ENCODE assay signal across 19 cellular contexts in genomic region chr10:101577121-101577871, GRCh38. TPM values are rescaled to one million over a fixed set of nuclear protein-coding genes. Genes with fewer than 3 reads are reported as not detected.
DNase-seq lines count a peak whose midpoint lies in the region; ATAC-seq, FAIRE-seq and TF ChIP-seq lines count a peak whose summit lies in the region.
"Had no signal": no experiment of that assay in that cellular context is flagged by ENCODE, and none has a peak within 500 bp of the region (broad histone marks: within the 10 kb centered on the region; RNA-seq: fewer than 3 reads in every experiment).

No MANE protein-coding gene starts in this region.

- H3K9ac ChIP-seq in kidney (ENCODE audit: low read length in 2 of 2) = no peak overlapping the region

- H3K27ac ChIP-seq in right atrium auricular region (no peak overlapping the region), WERI-Rb-1 (peak overlapping the region; percentile 32; the same call in 1 of the 2 replicates), kidney (ENCODE audit: low read depth in 2 of 2, low read length in 2 of 2) (no peak overlapping the region), upper lobe of right lung (no peak overlapping the region)
- no peak overlapping the region for H3K27ac ChIP-seq in effector memory CD4-positive, alpha-beta T cell (ENCODE audit: insufficient read depth, low read length, poor library complexity, severe bottlenecking)

- H3K4me3 ChIP-seq in right atrium auricular region (no peak overlapping the region), WERI-Rb-1 (ENCODE audit: low read depth, low read length) (no peak overlapping the region), kidney (ENCODE audit: low read length in 2 of 2) (no peak overlapping the region), upper lobe of right lung (no peak overlapping the region)
- H3K4me3 ChIP-seq in effector memory CD4-positive, alpha-beta T cell (ENCODE audit: insufficient read depth, low read depth, low read length, poor library complexity, severe bottlenecking) = no peak overlapping the region
- H3K4me3 ChIP-seq: A549 had no signal

- ATAC-seq in left cardiac atrium = no peak
- ATAC-seq in upper lobe of right lung = no peak
- ATAC-seq: A549; CD8-positive, alpha-beta T cell had no signal

- no peak for FAIRE-seq in kidney (lab: Jason Lieb, UNC)
- FAIRE-seq: A549, D721Med, G401.6, GM12892, GM19239 had no signal

- H3K4me1 ChIP-seq in right atrium auricular region (no peaks in the 10 kb centered on the region), kidney (ENCODE audit: control insufficient read depth in 1 of 2, insufficient read depth in 1 of 2, low read depth in 1 of 2, low read length in 2 of 2) (no peaks in the 10 kb centered on the region), upper lobe of right lung (no peaks in the 10 kb centered on the region)
- no peaks in the 10 kb centered on the region for H3K4me1 ChIP-seq in effector memory CD4-positive, alpha-beta T cell (ENCODE audit: control insufficient read depth, insufficient read depth, low read length, poor library complexity, severe bottlenecking)

- H3K36me3 ChIP-seq in right atrium auricular region = peaks cover 24% of the 10 kb centered on the region
- peaks cover 5% of the 10 kb centered on the region for H3K36me3 ChIP-seq in WERI-Rb-1
- peaks cover 0 to 10% of the 10 kb centered on the region in 2 donors for H3K36me3 ChIP-seq in kidney (ENCODE audit: control insufficient read depth in 1 of 2, insufficient read depth in 2 of 2, low read length in 2 of 2)
- peaks cover 29% of the 10 kb centered on the region for H3K36me3 ChIP-seq in upper lobe of right lung
- H3K36me3 ChIP-seq in effector memory CD4-positive, alpha-beta T cell (ENCODE audit: control insufficient read depth, insufficient read depth, low read length) = peaks cover 27% of the 10 kb centered on the region

- no peak for TF ChIP-seq CTCF in right atrium auricular region (IDR thresholded peaks at IDR 0.05)
- no peak for TF ChIP-seq CTCF in WERI-Rb-1 (IDR thresholded peaks at IDR 0.05; ENCODE audit: low read depth, low read length)
- TF ChIP-seq CTCF in kidney (IDR thresholded peaks at IDR 0.05; ENCODE audit: borderline replicate concordance, extremely low read depth, insufficient read depth) = no peak
- TF ChIP-seq CTCF in upper lobe of right lung (IDR thresholded peaks at IDR 0.05) = no peak

- intact Hi-C loops in left cardiac atrium (cut with DNase I) = loop anchor here in 1 of 2 donors (10.0 kb wide), 1 partner anchor 412 kb away; no protein-coding TSS in a partner anchor
- intact Hi-C loops in kidney (cut with DNase I) = no loop called here
- intact Hi-C loops in upper lobe of right lung (cut with DNase I) = loop anchor here (10.0 kb wide), 1 partner anchor 362 kb away; no protein-coding TSS in a partner anchor

- H3K9me3 ChIP-seq in right atrium auricular region (peaks cover 0 to 12% of the 10 kb centered on the region in 2 donors), WERI-Rb-1 (ENCODE audit: severe bottlenecking) (peaks cover 9% of the 10 kb centered on the region), kidney (ENCODE audit: control insufficient read depth in 1 of 2, low read length in 2 of 2) (peaks cover 5 to 10% of the 10 kb centered on the region in 2 donors), upper lobe of right lung (no peaks in the 10 kb centered on the region)
- H3K9me3 ChIP-seq in effector memory CD4-positive, alpha-beta T cell (ENCODE audit: control insufficient read depth, low read length) = no peaks in the 10 kb centered on the region

- DNase-seq in left cardiac atrium (peak; percentile 18), right atrium auricular region (ENCODE audit: low spot score) (no peak), WERI-Rb-1 (no peak), kidney (peak; percentile 45), upper lobe of right lung (peak; percentile 37), NCI-H1105 treated with DMSO at 0.1 percent for 48 hours (lab: John Stamatoyannopoulos, UW) (no peak)
- no peak for DNase-seq in effector memory CD4-positive, alpha-beta T cell
- DNase-seq: CD8-positive, alpha-beta T cell; COR-L47; DMS153; DMS79 treated with DMSO at 0.1 percent for 48 hours; EL; GOT3; H9 had no signal

- H3K27me3 ChIP-seq in right atrium auricular region (no peaks in the 10 kb centered on the region), WERI-Rb-1 (ENCODE audit: insufficient read depth, low read depth, severe bottlenecking) (no peaks in the 10 kb centered on the region), upper lobe of right lung (no peaks in the 10 kb centered on the region)
- H3K27me3 ChIP-seq in effector memory CD4-positive, alpha-beta T cell (replicated peaks; ENCODE audit: control insufficient read depth, insufficient read depth, low read length, poor library complexity, severe bottlenecking) = no peaks in the 10 kb centered on the region

RNA-seq across cellular contexts. Expression of gene POLL, which starts 10.8 kb away (rescaled TPM):
- total RNA-seq in left cardiac atrium = 10 to 100 TPM; 16.2 to 19.3 TPM
- 10 to 100 TPM; 13.0 to 25.5 TPM for total RNA-seq in right atrium auricular region
- total RNA-seq in kidney = 35.2 TPM
- 27.5 TPM for polyA plus RNA-seq in kidney (ENCODE audit: insufficient read depth, low read depth, low replicate concordance)
- 30.4 TPM for total RNA-seq in upper lobe of right lung

RNA-seq across cellular contexts. Expression of gene DPCD, which starts 10.8 kb away (rescaled TPM):
- total RNA-seq in left cardiac atrium (10 to 100 TPM; 15.5 to 17.6 TPM), right atrium auricular region (10 to 100 TPM; 32.0 to 40.3 TPM), kidney (26.4 TPM), upper lobe of right lung (7.2 TPM)
- 63.1 TPM for polyA plus RNA-seq in kidney (ENCODE audit: insufficient read depth, low read depth, low replicate concordance)

Comparison
In these comparisons a context has a peak if more than half of its experiments do, and no peak if none do; other contexts are left out.
1. DNase-seq: peak in left cardiac atrium (single experiment), kidney (single experiment) and upper lobe of right lung (single experiment); none in right atrium auricular region (single experiment), WERI-Rb-1 (single experiment), effector memory CD4-positive, alpha-beta T cell (0 of 3) and NCI-H1105 treated with DMSO at 0.1 percent for 48 hours (single experiment).